ENCODE assay signal across 32 cellular contexts in the genomic region with DNA sequence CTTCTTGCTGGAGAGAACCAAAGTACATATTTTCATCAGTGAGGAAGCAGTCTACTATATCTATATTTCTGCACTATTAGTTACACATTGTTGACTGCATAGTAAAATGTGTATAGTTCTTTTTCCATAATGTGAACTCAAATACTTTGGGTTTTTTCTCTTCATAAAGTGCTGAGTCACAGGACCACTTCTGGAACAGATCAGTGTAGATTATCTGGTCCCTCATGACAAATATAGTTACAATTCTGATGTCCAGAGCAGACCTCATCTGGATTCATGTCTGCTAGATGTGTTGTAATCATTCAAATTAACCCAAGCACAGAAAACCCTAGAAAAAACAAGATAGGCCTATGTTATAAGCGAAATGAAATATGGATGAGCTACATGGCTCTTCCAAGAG.
DNase-seq lines count a peak whose midpoint lies in the region; ATAC-seq and TF ChIP-seq lines count a peak whose summit lies in the region.
"Had no signal": no experiment of that assay in that cellular context is flagged by ENCODE, and none has a peak within 500 bp of the region (broad histone marks: within the 10 kb centered on the region; RNA-seq: fewer than 3 reads in every experiment).

No MANE protein-coding gene starts in this region.

- H3K56ac ChIP-seq in IMR-90 (ENCODE audit: extremely low read depth, insufficient read depth, low read length) = no peak overlapping the region

- H3K9ac ChIP-seq in IMR-90 (ENCODE audit: low read depth, low read length) (no peak overlapping the region), mesenchymal stem cell (ENCODE audit: low read length) (no peak overlapping the region)
- H3K9ac ChIP-seq: neural progenitor cell had no signal

- WGBS in IMR-90 (ENCODE audit: extremely low coverage in 2 of 2, insufficient read length in 1 of 2), 2 experiments = no CpG with 5 or more reads among the region's 1 CpG
- WGBS in mesenchymal stem cell = 85% methylated on average over 1 of the region's 1 CpG
- 79 to 87% (median 84%) methylated on average over 1 of the region's 1 CpG for WGBS in psoas muscle, 3 donors

- dilution Hi-C loops in IMR-90 (cut with HindIII; ENCODE audit: low sequenced_read_pairs, unreplicated experiment) = no loop called here

- H3K14ac ChIP-seq in IMR-90 (replicated peaks; ENCODE audit: low read depth, low read length) (no peak overlapping the region), mesenchymal stem cell (ENCODE audit: low read length in 2 of 2) (no peak overlapping the region)

- H2BK15ac ChIP-seq in IMR-90 (ENCODE audit: low read depth, low read length) (no peak overlapping the region), mesenchymal stem cell (ENCODE audit: low read depth, poor library complexity, severe bottlenecking) (no peak overlapping the region)

- H3K27me3 ChIP-seq in IMR-90 (ENCODE audit: control insufficient read depth, insufficient read depth, low read length) (peaks cover 6% of the 10 kb centered on the region; the same call in 1 of the 2 replicates), mesenchymal stem cell (ENCODE audit: control insufficient read depth in 1 of 2, insufficient read depth in 1 of 2, low read length in 2 of 2) (no peaks in the 10 kb centered on the region), psoas muscle (ENCODE audit: insufficient read depth in 3 of 3, low read length in 2 of 3) (no peaks in the 10 kb centered on the region)
- H3K27me3 ChIP-seq: cardiac muscle cell, left lung, neural progenitor cell, pancreas, thyroid gland, uterus had no signal

- H4K91ac ChIP-seq in IMR-90 (ENCODE audit: insufficient read depth, low read depth, low read length) (no peak overlapping the region), mesenchymal stem cell (ENCODE audit: low read length) (no peak overlapping the region)

- no peak overlapping the region for H2AK9ac ChIP-seq in IMR-90 (replicated peaks; ENCODE audit: low read depth, low read length, poor library complexity)

- no peaks in the 10 kb centered on the region for H3K9me1 ChIP-seq in IMR-90 (ENCODE audit: insufficient read depth, low read length)

- intact Hi-C loops in IMR-90 (cut with micrococcal nuclease) (no loop called here), psoas muscle (cut with DNase I) (no loop called here)

- POLR2A ChIA-PET in IMR-90 (lab: Charles Lee; ENCODE audit: unreplicated experiment) = no interaction called here

- H3K18ac ChIP-seq in IMR-90 (ENCODE audit: low read depth, low read length) = no peak overlapping the region
- no peak overlapping the region for H3K18ac ChIP-seq in mesenchymal stem cell (ENCODE audit: low read depth in 1 of 2, low read length in 2 of 2)

- in situ Hi-C loops in IMR-90 (cut with MboI; ENCODE audit: low sequenced_read_pairs) = no loop called here

- H3K36me3 ChIP-seq in IMR-90 (ENCODE audit: control insufficient read depth, insufficient read depth, low read length) = no peaks in the 10 kb centered on the region
- H3K36me3 ChIP-seq in mesenchymal stem cell (ENCODE audit: control insufficient read depth in 1 of 2, insufficient read depth in 2 of 2, low read depth in 1 of 2, low read length in 2 of 2) = no peaks in the 10 kb centered on the region
- no peaks in the 10 kb centered on the region for H3K36me3 ChIP-seq in psoas muscle (ENCODE audit: insufficient read depth in 1 of 2, low read depth in 1 of 2)
- H3K36me3 ChIP-seq: cardiac muscle cell, left lung, neural progenitor cell, pancreas, thyroid gland, uterus, WERI-Rb-1 had no signal

- H3K4ac ChIP-seq in IMR-90 (ENCODE audit: low read depth, low read length) = no peak overlapping the region
- H3K4ac ChIP-seq in mesenchymal stem cell (ENCODE audit: low read depth in 1 of 2, low read length in 2 of 2) = no peak overlapping the region

- TF ChIP-seq POLR2A in IMR-90 (IDR thresholded peaks at IDR 0.05; ENCODE audit: low read depth, low read length) (no peak), erythroblast (IDR thresholded peaks at IDR 0.05; ENCODE audit: low read length) (no peak)

- H2BK12ac ChIP-seq in mesenchymal stem cell (ENCODE audit: low read length in 2 of 2) = no peak overlapping the region

- H3K4me3 ChIP-seq in IMR-90 (ENCODE audit: insufficient read depth, low read depth, low read length) = no peak overlapping the region
- H3K4me3 ChIP-seq in mesenchymal stem cell (ENCODE audit: insufficient read depth in 1 of 2, low read depth in 1 of 2, low read length in 2 of 2) = no peak overlapping the region
- no peak overlapping the region for H3K4me3 ChIP-seq in psoas muscle
- H3K4me3 ChIP-seq: cardiac muscle cell, coronary artery, left lung, neural progenitor cell, pancreas, thyroid gland, uterus had no signal

- DNase-seq in AG20443 (ENCODE audit: low spot score) (peak; percentile 22), IMR-90 (peak; percentile 21), erythroblast (lab: John Stamatoyannopoulos, UW) (peak; percentile 11 to 42), mesenchymal stem cell (peak; percentile 60), NCI-H1092 treated with DMSO at 0.1 percent for 48 hours (lab: John Stamatoyannopoulos, UW) (no peak), psoas muscle (no peak), medulla oblongata (ENCODE audit: extremely low spot score) (no peak)
- DNase-seq: activated CD4-positive, alpha-beta T cell treated with anti-CD3 and anti-CD28 coated beads for 4 hours; activated CD8-positive, alpha-beta memory T cell treated with anti-CD3 and anti-CD28 coated beads for 24 hours; activated T-cell treated with anti-CD3 and anti-CD28 coated beads for 4 hours; aorta; C1 segment of cervical spinal cord; COR-L47; DMS53; GOT3; HFFc6; left lung; NCI-H1694 treated with DMSO at 0.1 percent for 48 hours; NCI-H82; pancreas; right cardiac atrium; SIG-M5; stimulated activated CD4-positive, alpha-beta T cell treated with anti-CD3 and anti-CD28 coated beads, Interleukin-12 subunit alpha, Interleukin-12 subunit beta, amount 100 ng/mL, for 4 hours; stimulated activated CD4-positive, alpha-beta T cell treated with anti-CD3 and anti-CD28 coated beads, Interleukin-2, amount 100 ng/mL, for 48 hours; T1000; thyroid gland; uterus; WERI-Rb-1 had no signal

- BruUV-seq in IMR-90 (replicated peaks; lab: Mats Ljungman, UMichigan) = no TSS peak

- no peak overlapping the region for H2BK120ac ChIP-seq in IMR-90 (ENCODE audit: low read depth, low read length)
- H2BK120ac ChIP-seq in mesenchymal stem cell (ENCODE audit: low read depth, low read length) = no peak overlapping the region

- no peak for TF ChIP-seq RAD21 in IMR-90 (IDR thresholded peaks at IDR 0.05; ENCODE audit: low read length)

- no peak overlapping the region for H2AFZ ChIP-seq in IMR-90 (replicated peaks; ENCODE audit: low read length, poor library complexity)
- no peak overlapping the region for H2AFZ ChIP-seq in mesenchymal stem cell (ENCODE audit: low read depth, low read length)

- no peak overlapping the region for H2BK20ac ChIP-seq in IMR-90 (ENCODE audit: low read depth, low read length)

- CTCF ChIA-PET in IMR-90 (lab: Yijun Ruan, JAX) = no interaction called here

- no peaks in the 10 kb centered on the region for H3K9me3 ChIP-seq in IMR-90 (ENCODE audit: control insufficient read depth, insufficient read depth, low read length)
- H3K9me3 ChIP-seq in mesenchymal stem cell (ENCODE audit: control insufficient read depth, low read length) = no peaks in the 10 kb centered on the region
- H3K9me3 ChIP-seq in psoas muscle = no peaks in the 10 kb centered on the region
- H3K9me3 ChIP-seq: pancreas, thyroid gland, uterus had no signal

- H3K4me2 ChIP-seq in IMR-90 (ENCODE audit: low read depth, low read length) = no peak overlapping the region
- no peak overlapping the region for H3K4me2 ChIP-seq in mesenchymal stem cell (ENCODE audit: low read length, poor library complexity, severe bottlenecking)
- H3K4me2 ChIP-seq: neural progenitor cell had no signal

- H4K8ac ChIP-seq in IMR-90 (ENCODE audit: low read depth in 2 of 2, low read length in 2 of 2) = no peak overlapping the region
- H4K8ac ChIP-seq in mesenchymal stem cell (ENCODE audit: low read length) = no peak overlapping the region

- TF ChIP-seq CTCF in IMR-90 (conservative IDR thresholded peaks at IDR 0.05; ENCODE audit: low read depth, low read length) (no peak), psoas muscle (IDR thresholded peaks at IDR 0.05) (no peak)

- H3K23ac ChIP-seq in IMR-90 (ENCODE audit: low read depth, low read length) (no peak overlapping the region), mesenchymal stem cell (ENCODE audit: low read length in 2 of 2) (no peak overlapping the region)

- no peak overlapping the region for H4K5ac ChIP-seq in IMR-90 (ENCODE audit: low read depth, low read length)

- H2AK5ac ChIP-seq in IMR-90 (ENCODE audit: low read depth, low read length) (no peak overlapping the region), mesenchymal stem cell (ENCODE audit: low read length, severe bottlenecking) (no peak overlapping the region)

- ATAC-seq in IMR-90 (ENCODE audit: low read depth) (no peak), psoas muscle (no peak)
- ATAC-seq: activated naive CD4-positive, alpha-beta T cell treated with anti-CD3 and anti-CD28 coated beads, Interleukin-2, amount 50 U/mL, for 72 hours; left lung; pancreas had no signal

- H3K27ac ChIP-seq in IMR-90 (ENCODE audit: insufficient read depth, low read length) (no peak overlapping the region), mesenchymal stem cell (ENCODE audit: low read length, poor library complexity, severe bottlenecking) (no peak overlapping the region), psoas muscle (no peak overlapping the region)
- H3K27ac ChIP-seq: cardiac muscle cell, coronary artery, left lung, neural progenitor cell, pancreas, thyroid gland, uterus, WERI-Rb-1 had no signal

- no peaks in the 10 kb centered on the region for H4K20me1 ChIP-seq in IMR-90 (ENCODE audit: insufficient read depth, low read length)

- no peaks in the 10 kb centered on the region for H3K79me1 ChIP-seq in IMR-90 (ENCODE audit: low read depth in 1 of 2, low read length in 2 of 2)
- H3K79me1 ChIP-seq in mesenchymal stem cell (replicated peaks; ENCODE audit: low read length, poor library complexity, severe bottlenecking) = no peaks in the 10 kb centered on the region

- H2BK5ac ChIP-seq in IMR-90 (ENCODE audit: low read depth, low read length, poor library complexity, severe bottlenecking) (no peak overlapping the region), mesenchymal stem cell (ENCODE audit: low read depth, low read length, poor library complexity, severe bottlenecking) (no peak overlapping the region)

- no peaks in the 10 kb centered on the region for H3K4me1 ChIP-seq in IMR-90 (ENCODE audit: control insufficient read depth, insufficient read depth, low read length)
- H3K4me1 ChIP-seq in mesenchymal stem cell (ENCODE audit: control insufficient read depth, insufficient read depth, low read depth, low read length) = no peaks in the 10 kb centered on the region
- H3K4me1 ChIP-seq in psoas muscle = no peaks in the 10 kb centered on the region
- H3K4me1 ChIP-seq: left lung, pancreas, thyroid gland, uterus had no signal

TF ChIP-seq in IMR-90, 13 proteins besides CTCF, POLR2A, EP300 and RAD21:
- TF ChIP-seq MXI1 (IDR thresholded peaks at IDR 0.05; ENCODE audit: borderline replicate concordance, low read depth, low read length) (no peak), NFE2L2 (IDR thresholded peaks at IDR 0.05; ENCODE audit: low read depth, low read length) (peak; percentile 85), RFX5 (IDR thresholded peaks at IDR 0.05; ENCODE audit: low read depth, low read length) (no peak)
TF ChIP-seq in IMR-90: peak in this region for 1.

Comparison
In these comparisons a context has a peak if more than half of its experiments do, and no peak if none do; other contexts are left out.
1. DNase-seq: peak in AG20443 (single experiment), IMR-90 (single experiment), erythroblast (2 of 2) and mesenchymal stem cell (single experiment); none in NCI-H1092 treated with DMSO at 0.1 percent for 48 hours (single experiment), psoas muscle (0 of 2) and medulla oblongata (single experiment).